23 cellular contexts compared by ENCODE assay signal in genomic region chr2:260507-261161, GRCh38. TPM values are rescaled to one million over a fixed set of nuclear protein-coding genes. Genes with fewer than 3 reads are reported as not detected.
DNase-seq lines count a peak whose midpoint lies in the region; TF ChIP-seq lines count a peak whose summit lies in the region.
"Had no signal": no experiment of that assay in that cellular context is flagged by ENCODE, and none has a peak within 500 bp of the region (broad histone marks: within the 10 kb centered on the region; RNA-seq: fewer than 3 reads in every experiment).

No MANE protein-coding gene starts in this region.

- H3K4me3 ChIP-seq in BLaER1 (no peak overlapping the region), LNCaP clone FGC (ENCODE audit: low read depth, low read length) (no peak overlapping the region), fibroblast of villous mesenchyme (ENCODE audit: low read depth, low read length) (no peak overlapping the region), mesenchymal stem cell (ENCODE audit: insufficient read depth in 1 of 2, low read depth in 1 of 2, low read length in 2 of 2) (no peak overlapping the region), uterus (no peak overlapping the region)
- H3K4me3 ChIP-seq: ovary, thoracic aorta had no signal

- intact Hi-C loops in uterus (cut with DNase I; ENCODE audit: low total_unique reads) = no loop called here

- H3K9ac ChIP-seq in BLaER1 = no peak overlapping the region
- no peak overlapping the region for H3K9ac ChIP-seq in mesenchymal stem cell (ENCODE audit: low read length)

- peaks cover 24% of the 10 kb centered on the region for H3K79me1 ChIP-seq in mesenchymal stem cell (replicated peaks; ENCODE audit: low read length, poor library complexity, severe bottlenecking)

- no peak overlapping the region for H2BK120ac ChIP-seq in mesenchymal stem cell (ENCODE audit: low read depth, low read length)

- no peak overlapping the region for H2BK5ac ChIP-seq in mesenchymal stem cell (ENCODE audit: low read depth, low read length, poor library complexity, severe bottlenecking)

- peak; percentile 26 for DNase-seq in LNCaP clone FGC (ENCODE audit: low read depth)
- DNase-seq in fibroblast of villous mesenchyme (ENCODE audit: low read depth) = peak; percentile 78
- DNase-seq in mesenchymal stem cell = peak; percentile 90
- no peak for DNase-seq in activated effector memory CD4-positive, alpha-beta T cell treated with anti-CD3 and anti-CD28 coated beads, Interleukin-2, amount 50 U/mL, for 16 hours
- DNase-seq in DMS 273 (lab: John Stamatoyannopoulos, UW; ENCODE audit: unreplicated experiment) = no peak
- DNase-seq in activated gamma-delta T cell treated with Interleukin-2 at 50 U/mL for 16 hours = no peak
- DNase-seq in uterus = no peak
- DNase-seq: activated CD4-positive, alpha-beta T cell treated with anti-CD3 and anti-CD28 coated beads for 36 hours; activated naive CD8-positive, alpha-beta T cell treated with anti-CD3 and anti-CD28 coated beads, Interleukin-2, amount 10 ng/mL, durations not matched to agents 7 days and 5 days; CD8-positive, alpha-beta memory T cell; cortex of kidney; hypothalamus; islet precursor cell; mesendoderm; naive thymus-derived CD8-positive, alpha-beta T cell; NCI-H1417 treated with DMSO at 0.1 percent for 48 hours; NCI-H2107; NCI-H524; ovary had no signal

- TF ChIP-seq POLR2A in uterus (IDR thresholded peaks at IDR 0.05) = no peak

- TF ChIP-seq CTCF in LNCaP clone FGC (IDR thresholded peaks at IDR 0.05; ENCODE audit: control insufficient read depth, extremely low read depth, insufficient read depth) (no peak), fibroblast of villous mesenchyme (IDR thresholded peaks at IDR 0.05; ENCODE audit: insufficient read depth, low read depth, low read length) (no peak), uterus (IDR thresholded peaks at IDR 0.05) (no peak)

- H3K9me3 ChIP-seq in BLaER1 (peaks cover 30% of the 10 kb centered on the region), mesenchymal stem cell (ENCODE audit: control insufficient read depth, low read length) (peaks cover 12% of the 10 kb centered on the region), uterus (no peaks in the 10 kb centered on the region)
- H3K9me3 ChIP-seq: ovary had no signal

- no peak overlapping the region for H3K23ac ChIP-seq in mesenchymal stem cell (ENCODE audit: low read length in 2 of 2)

- peak overlapping the region in 1 of 2 experiments; percentile 26 for H3K18ac ChIP-seq in mesenchymal stem cell (ENCODE audit: low read depth in 1 of 2, low read length in 2 of 2)

- H4K91ac ChIP-seq in mesenchymal stem cell (ENCODE audit: low read length) = no peak overlapping the region

- no peak overlapping the region for H2BK15ac ChIP-seq in mesenchymal stem cell (ENCODE audit: low read depth, poor library complexity, severe bottlenecking)

- H2BK12ac ChIP-seq in mesenchymal stem cell (ENCODE audit: low read length in 2 of 2) = no peak overlapping the region

- H3K27me3 ChIP-seq in BLaER1 (no peaks in the 10 kb centered on the region), mesenchymal stem cell (ENCODE audit: control insufficient read depth in 1 of 2, insufficient read depth in 1 of 2, low read length in 2 of 2) (no peaks in the 10 kb centered on the region), uterus (no peaks in the 10 kb centered on the region)
- H3K27me3 ChIP-seq: ovary had no signal

- H3K14ac ChIP-seq in mesenchymal stem cell (ENCODE audit: low read length in 2 of 2) = no peak overlapping the region

- no peak overlapping the region for H2AK5ac ChIP-seq in mesenchymal stem cell (ENCODE audit: low read length, severe bottlenecking)

- H2AFZ ChIP-seq in mesenchymal stem cell (ENCODE audit: low read depth, low read length) = no peak overlapping the region

- H4K20me1 ChIP-seq in BLaER1 = peaks cover 16% of the 10 kb centered on the region

- H3K27ac ChIP-seq in BLaER1 (no peak overlapping the region), mesenchymal stem cell (ENCODE audit: low read length, poor library complexity, severe bottlenecking) (no peak overlapping the region), uterus (no peak overlapping the region)
- H3K27ac ChIP-seq: ovary, thoracic aorta had no signal

- H3K4me1 ChIP-seq in BLaER1 (peaks cover 43% of the 10 kb centered on the region), mesenchymal stem cell (ENCODE audit: control insufficient read depth, insufficient read depth, low read depth, low read length) (peaks cover 12% of the 10 kb centered on the region), uterus (no peaks in the 10 kb centered on the region)

- H3K36me3 ChIP-seq in BLaER1 = peaks cover 32% of the 10 kb centered on the region
- H3K36me3 ChIP-seq in mesenchymal stem cell (ENCODE audit: control insufficient read depth in 1 of 2, insufficient read depth in 2 of 2, low read depth in 1 of 2, low read length in 2 of 2) = peaks cover 9 to 19% of the 10 kb centered on the region in 2 experiments
- no peaks in the 10 kb centered on the region for H3K36me3 ChIP-seq in uterus
- H3K36me3 ChIP-seq: ovary, thoracic aorta had no signal

- H3K4me2 ChIP-seq in BLaER1 = peak overlapping the region; percentile 95; the same call in 1 of the 2 replicates
- H3K4me2 ChIP-seq in mesenchymal stem cell (ENCODE audit: low read length, poor library complexity, severe bottlenecking) = no peak overlapping the region

- H4K8ac ChIP-seq in mesenchymal stem cell (ENCODE audit: low read length) = no peak overlapping the region

- H3K4ac ChIP-seq in mesenchymal stem cell (ENCODE audit: low read depth in 1 of 2, low read length in 2 of 2) = no peak overlapping the region

- WGBS in mesenchymal stem cell = 50% methylated on average over 6 of the region's 6 CpGs

RNA-seq across cellular contexts. Expression of gene SH3YL1, which starts 3.2 kb away (rescaled TPM):
- 30.3 and 35.4 TPM in 2 replicates for total RNA-seq in fibroblast of villous mesenchyme
- polyA plus RNA-seq in mesenchymal stem cell (2013, experiment 1 of 2) = 23.9 TPM
- polyA plus RNA-seq in mesenchymal stem cell (2013, experiment 2 of 2) = 23.0 TPM
- total RNA-seq in uterus = 100 to 1,000 TPM in 1 of 4 donors, 10 to 100 TPM in 2, 1 to 10 TPM in 1; 6.9 to 113 (median 55.5) TPM

RNA-seq across cellular contexts. Expression of gene ACP1, which starts 4.1 kb away (rescaled TPM):
- total RNA-seq in fibroblast of villous mesenchyme (71.7 and 89.5 TPM in 2 replicates), uterus (100 to 1,000 TPM in 2 of 4 donors, 10 to 100 TPM in 2; 58.8 to 139 (median 88.6) TPM)
- 111 TPM for polyA plus RNA-seq in mesenchymal stem cell (2013, experiment 1 of 2)
- 117 TPM for polyA plus RNA-seq in mesenchymal stem cell (2013, experiment 2 of 2)

RNA-seq across cellular contexts. Expression of gene ALKAL2, which starts 27.3 kb away (rescaled TPM):
- total RNA-seq in fibroblast of villous mesenchyme (0.43 TPM in 1 of 2 replicates, not detected in the other), uterus (10 to 100 TPM in 2 of 4 donors, 1 to 10 TPM in 2; 3.3 to 82.6 (median 19.0) TPM)
- polyA plus RNA-seq in mesenchymal stem cell (2013, experiment 1 of 2) = 2.4 TPM
- polyA plus RNA-seq in mesenchymal stem cell (2013, experiment 2 of 2) = 2.5 TPM
- total RNA-seq: activated CD4-positive, alpha-beta T cell treated with anti-CD3 and anti-CD28 coated beads for 36 hours; activated naive CD8-positive, alpha-beta T cell treated with anti-CD3 and anti-CD28 coated beads, Interleukin-2, amount 10 ng/mL, durations not matched to agents 7 days and 5 days; activated T-helper 17 cell treated with anti-CD3 and anti-CD28 coated beads, Interleukin-2, amount 50 U/mL, for 72 hours; CD8-positive, alpha-beta memory T cell; M059J; naive thymus-derived CD8-positive, alpha-beta T cell had no signal
- polyA plus RNA-seq: CD8-positive, alpha-beta memory T cell had no signal

Comparison
In these comparisons a context has a peak if more than half of its experiments do, and no peak if none do; other contexts are left out.
1. DNase-seq: peak in LNCaP clone FGC (single experiment), fibroblast of villous mesenchyme (single experiment) and mesenchymal stem cell (single experiment); none in activated effector memory CD4-positive, alpha-beta T cell treated with anti-CD3 and anti-CD28 coated beads, Interleukin-2, amount 50 U/mL, for 16 hours (single experiment), DMS 273 (single experiment), activated gamma-delta T cell treated with Interleukin-2 at 50 U/mL for 16 hours (single experiment) and uterus (0 of 2).